24 cellular contexts compared by ENCODE assay signal in genomic region chr9:136516191-136516654, GRCh38. TPM values are rescaled to one million over a fixed set of nuclear protein-coding genes. Genes with fewer than 3 reads are reported as not detected.
A peak's percentile ranks its signal among the peaks of the same experiment; 100 is the strongest.
DNase-seq lines count a peak whose midpoint lies in the region; ATAC-seq and TF ChIP-seq lines count a peak whose summit lies in the region.
"Had no signal": no experiment of that assay in that cellular context is flagged by ENCODE, and none has a peak within 500 bp of the region (broad histone marks: within the 10 kb centered on the region; RNA-seq: fewer than 3 reads in every experiment).

No MANE protein-coding gene starts in this region.

- H3K4me3 ChIP-seq in H7 (ENCODE audit: insufficient read depth, low read depth, low read length) (no peak overlapping the region), subcutaneous abdominal adipose tissue (ENCODE audit: low read depth in 1 of 5, low read length in 5 of 5) (no peak overlapping the region), stomach (no peak overlapping the region)
- H3K4me3 ChIP-seq: gastrocnemius medialis, thoracic aorta had no signal

- ATAC-seq in GM18870 (IDR thresholded peaks at IDR 0.05; ENCODE audit: unreplicated experiment): no peak
- ATAC-seq: gastrocnemius medialis; left ventricle myocardium superior; Panc1; stimulated activated effector memory CD8-positive, alpha-beta T cell treated with anti-CD3 and anti-CD28 coated beads, Interleukin-12 subunit alpha, Interleukin-12 subunit beta, amount 100 ng/mL, for 72 hours had no signal

- TF ChIP-seq CTCF in GM20000 (IDR thresholded peaks at IDR 0.05; ENCODE audit: extremely low read depth, missing control alignments): no peak
- TF ChIP-seq CTCF in stomach (IDR thresholded peaks at IDR 0.05): no peak

- H3K9ac ChIP-seq in subcutaneous abdominal adipose tissue (ENCODE audit: low read length in 5 of 5): no peak overlapping the region

- WGBS in stomach, 5 donors: 79 to 93% (median 82%) methylated on average over 14 to 19 of the region's 19 CpGs

- H3K4me1 ChIP-seq in subcutaneous abdominal adipose tissue (ENCODE audit: control insufficient read depth in 5 of 5, insufficient read depth in 5 of 5, low read length in 5 of 5) (peaks cover 0 to 45% (median 30%) of the 10 kb centered on the region in 5 donors), stomach (peaks cover 0 to 24% (median 5%) of the 10 kb centered on the region in 4 donors)

- H3K27ac ChIP-seq in caudate nucleus (ENCODE audit: low read depth, low read length): peak overlapping the region; percentile 62
- H3K27ac ChIP-seq in layer of hippocampus (ENCODE audit: low read depth, low read length): peak overlapping the region; percentile 48
- H3K27ac ChIP-seq in subcutaneous abdominal adipose tissue (ENCODE audit: low read depth, low read length): peak overlapping the region; percentile 30
- H3K27ac ChIP-seq in stomach: no peak overlapping the region
- H3K27ac ChIP-seq: brain microvascular endothelial cell, gastrocnemius medialis, thoracic aorta had no signal

- intact Hi-C loops in stomach (cut with DNase I; ENCODE audit: low total_unique reads): no loop called here

- peaks cover 19% of the 10 kb centered on the region for H3K36me3 ChIP-seq in H7 (replicated peaks; ENCODE audit: control insufficient read depth, insufficient read depth, low read length)
- peaks cover 0 to 96% (median 86%) of the 10 kb centered on the region in 5 donors for H3K36me3 ChIP-seq in subcutaneous abdominal adipose tissue (ENCODE audit: control insufficient read depth in 5 of 5, insufficient read depth in 5 of 5, low read length in 5 of 5)
- peaks cover 60 to 100% (median 96%) of the 10 kb centered on the region in 4 donors for H3K36me3 ChIP-seq in stomach

- DNase-seq in H7 (peak; percentile 71), caudate nucleus (lab: John Stamatoyannopoulos, UW) (peak in 53 of 61 donors; percentile 20 to 93 (median 80)), GM20000 (ENCODE audit: low spot score) (no peak), stomach (no peak)
- DNase-seq: ACHN; activated CD4-positive, alpha-beta memory T cell treated with anti-CD3 and anti-CD28 coated beads for 36 hours; activated CD4-positive, CD25-positive, alpha-beta regulatory T cell treated with anti-CD3 and anti-CD28 coated beads, Interleukin-2, amount 50 U/mL, for 72 hours; activated CD8-positive, alpha-beta memory T cell treated with anti-CD3 and anti-CD28 coated beads, Interleukin-2, amount 50 U/mL, for 4 hours; activated naive CD4-positive, alpha-beta T cell treated with anti-CD3 and anti-CD28 coated beads for 36 hours; brain microvascular endothelial cell; gastrocnemius medialis; left ventricle myocardium superior; naive B cell; NCI-H146; NCI-H2107; NCI-H446; NCI-H748 treated with DMSO at 0.1 percent for 48 hours; SHP77 treated with DMSO at 0.1 percent for 48 hours had no signal

- no peak for TF ChIP-seq POLR2A in stomach (IDR thresholded peaks at IDR 0.05)

- H3K27me3 ChIP-seq in H7 (ENCODE audit: control insufficient read depth, insufficient read depth, low read length) (no peaks in the 10 kb centered on the region), layer of hippocampus (ENCODE audit: control insufficient read depth, insufficient read depth, low read length) (no peaks in the 10 kb centered on the region), subcutaneous abdominal adipose tissue (ENCODE audit: control insufficient read depth in 5 of 5, insufficient read depth in 4 of 5, low read length in 5 of 5) (no peaks in the 10 kb centered on the region), stomach (no peaks in the 10 kb centered on the region)
- H3K27me3 ChIP-seq: brain microvascular endothelial cell, gastrocnemius medialis had no signal

- H3K9me3 ChIP-seq in subcutaneous abdominal adipose tissue (ENCODE audit: control insufficient read depth in 5 of 5, low read length in 5 of 5): no peaks in the 10 kb centered on the region
- no peaks in the 10 kb centered on the region for H3K9me3 ChIP-seq in stomach
- H3K9me3 ChIP-seq: gastrocnemius medialis, thoracic aorta had no signal

- no peak for TF ChIP-seq EP300 in stomach (IDR thresholded peaks at IDR 0.05)

RNA-seq across cellular contexts. Expression of gene NOTCH1, which starts 29.6 kb away (rescaled TPM):
- total RNA-seq in H7 (2014; rRNA removed; shearing (Covaris generic)): 32.2 and 33.3 TPM in 2 replicates
- total RNA-seq in stomach: 100 to 1,000 TPM in 1 of 5 donors, 10 to 100 TPM in 4; 18.4 to 338 (median 62.5) TPM
- 1 to 10 TPM; 1.4 to 7.9 (median 2.3) TPM for polyA plus RNA-seq in stomach

RNA-seq across cellular contexts. Expression of gene SEC16A, which starts 33.4 kb away (rescaled TPM):
- total RNA-seq in H7 (2014; rRNA removed; shearing (Covaris generic)): 17.7 and 23.2 TPM in 2 replicates
- total RNA-seq in stomach: 100 to 1,000 TPM in 1 of 5 donors, 10 to 100 TPM in 4; 14.6 to 105 (median 60.3) TPM
- polyA plus RNA-seq in stomach: 10 to 100 TPM; 29.9 to 44.2 (median 32.2) TPM

Comparison
In these comparisons a context has a peak if more than half of its experiments do, and no peak if none do; other contexts are left out.
1. DNase-seq: peak in H7 (single experiment) and caudate nucleus (53 of 61); none in GM20000 (single experiment) and stomach (single experiment).
2. H3K27ac ChIP-seq: peak in caudate nucleus (single experiment), layer of hippocampus (single experiment) and subcutaneous abdominal adipose tissue (single experiment); none in stomach (0 of 5).